In the genomic region with DNA sequence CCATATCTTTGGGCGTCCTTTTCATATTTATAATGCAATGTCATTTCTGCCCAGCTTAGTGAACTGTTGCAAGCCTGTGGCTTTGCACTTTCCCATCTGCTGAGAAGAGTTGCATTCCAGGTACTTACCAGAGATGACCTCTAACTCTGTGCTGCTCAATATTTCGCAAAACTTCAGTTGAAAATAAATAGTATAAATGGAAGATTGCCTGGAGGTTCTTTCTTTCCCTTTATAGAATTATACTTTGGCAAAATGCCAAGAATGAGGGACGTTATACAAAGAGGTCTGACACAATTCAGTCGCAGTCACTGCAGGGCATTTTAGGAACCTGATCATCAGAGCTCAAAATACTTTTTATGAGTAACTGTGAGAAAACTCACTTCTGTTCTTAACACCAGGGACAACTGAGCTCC, we compare ENCODE assay signal across 12 cellular contexts. TPM values are rescaled to one million over a fixed set of nuclear protein-coding genes. Genes with fewer than 3 reads are reported as not detected.
DNase-seq lines count a peak whose midpoint lies in the region; ATAC-seq, FAIRE-seq and TF ChIP-seq lines count a peak whose summit lies in the region.
"Had no signal": no experiment of that assay in that cellular context is flagged by ENCODE, and none has a peak within 500 bp of the region (broad histone marks: within the 10 kb centered on the region; RNA-seq: fewer than 3 reads in every experiment).

No MANE protein-coding gene starts in this region.

- POLR2A ChIA-PET in GM12878 (lab: Charles Lee): interaction anchor here (0.7 to 1.5 kb wide), 3 partner anchors 11 to 17 kb away, joined by 3 to 5 read pairs (median 4); no protein-coding TSS in a partner anchor

- no peak for TF ChIP-seq CTCF in DOHH2 (IDR thresholded peaks at IDR 0.05; ENCODE audit: low read depth, low read length, poor library complexity, severe bottlenecking)
- TF ChIP-seq CTCF in GM12878 (IDR thresholded peaks at IDR 0.05 in 2 of 3, conservative IDR thresholded peaks at IDR 0.05 in 1 of 3; ENCODE audit: control insufficient read depth in 2 of 3, extremely low read depth in 1 of 3, insufficient read depth in 1 of 3, low read depth in 3 of 3, low read length in 3 of 3): no peak
- TF ChIP-seq CTCF in Peyer's patch (IDR thresholded peaks at IDR 0.05): no peak

- no peak overlapping the region for H2BK12ac ChIP-seq in neuronal stem cell (ENCODE audit: low read length)

- no peak overlapping the region for H2AK5ac ChIP-seq in neuronal stem cell (ENCODE audit: low read depth, low read length)

- no peak overlapping the region for H4K91ac ChIP-seq in neuronal stem cell (ENCODE audit: low read depth, low read length, poor library complexity)

- H3K27me3 ChIP-seq in DOHH2 (ENCODE audit: control insufficient read depth, low read length) (peaks cover 6% of the 10 kb centered on the region), GM12878 (replicated peaks in 1 of 2; ENCODE audit: control insufficient read depth in 2 of 2, insufficient read depth in 2 of 2, low read length in 1 of 2) (no peaks in the 10 kb centered on the region), neuronal stem cell (ENCODE audit: control insufficient read depth in 3 of 3, insufficient read depth in 3 of 3, low read depth in 1 of 3, low read length in 3 of 3) (no peaks in the 10 kb centered on the region), Peyer's patch (no peaks in the 10 kb centered on the region)
- H3K27me3 ChIP-seq: ovary had no signal

- peak; percentile 5 for DNase-seq in KBM-7
- peak; percentile 49 for DNase-seq in GM12878 (ENCODE audit: low read depth, low spot score)
- DNase-seq in neuronal stem cell (ENCODE audit: low spot score): no peak
- DNase-seq in stimulated activated naive CD8-positive, alpha-beta T cell treated with anti-CD3 and anti-CD28 coated beads, Interleukin-15, amount 100 ng/mL, for 72 hours: no peak
- no peak for DNase-seq in pons (ENCODE audit: low spot score)
- no peak for DNase-seq in Peyer's patch
- DNase-seq: DND-41, NCI-H2029 treated with DMSO at 0.1 percent for 48 hours, ovary had no signal

- H3K9ac ChIP-seq in GM12878 (ENCODE audit: control insufficient read depth, insufficient read depth, low read length): no peak overlapping the region
- H3K9ac ChIP-seq in neuronal stem cell (ENCODE audit: low read depth, low read length, poor library complexity): no peak overlapping the region

- H2AFZ ChIP-seq in GM12878 (ENCODE audit: control insufficient read depth, low read depth, low read length) (no peak overlapping the region), neuronal stem cell (ENCODE audit: low read length) (no peak overlapping the region)

- no peaks in the 10 kb centered on the region for H3K79me1 ChIP-seq in neuronal stem cell (ENCODE audit: low read depth, low read length)

- H2BK120ac ChIP-seq in neuronal stem cell (ENCODE audit: low read depth, low read length): no peak overlapping the region

- H4K8ac ChIP-seq in neuronal stem cell (ENCODE audit: low read depth, low read length): no peak overlapping the region

- BruUV-seq in GM12878 (replicated peaks; lab: Mats Ljungman, UMichigan): no TSS peak

- SMC1A ChIA-PET in GM12878 (lab: Charles Lee; ENCODE audit: uncharacterized antibody, unreplicated experiment): interaction anchor here (1.1 to 3.0 kb wide), 9 partner anchors 11 to 137 kb away, joined by 3 to 19 read pairs (median 6); no protein-coding TSS in a partner anchor

- no peak overlapping the region for H3K18ac ChIP-seq in neuronal stem cell (ENCODE audit: low read length)

- FAIRE-seq in GM12878 (lab: Jason Lieb, UNC): no peak

- H3K27me3 Mint-ChIP-seq in stimulated activated naive CD8-positive, alpha-beta T cell treated with anti-CD3 and anti-CD28 coated beads, Interleukin-15, amount 100 ng/mL, for 72 hours: peaks cover 30% of the 10 kb centered on the region

- intact Hi-C loops in GM12878 (cut with micrococcal nuclease; ENCODE audit: unreplicated experiment): loop anchor here (2.0 kb wide), 1 partner anchor 32 kb away; no protein-coding TSS in a partner anchor

- no peaks in the 10 kb centered on the region for H3K79me2 ChIP-seq in DOHH2 (ENCODE audit: control insufficient read depth, low read length)
- no peaks in the 10 kb centered on the region for H3K79me2 ChIP-seq in GM12878 (ENCODE audit: control insufficient read depth, insufficient read depth, low read length)

- TF ChIP-seq RAD21 in GM12878 (IDR thresholded peaks at IDR 0.05; ENCODE audit: insufficient read depth, low read depth, low read length): no peak

- peak overlapping the region; percentile 7; the same call in 1 of the 2 replicates for H3K4me2 ChIP-seq in DOHH2 (ENCODE audit: low read length)
- peak overlapping the region; percentile 30; the same call in 1 of the 2 replicates for H3K4me2 ChIP-seq in GM12878 (ENCODE audit: control insufficient read depth, insufficient read depth)
- H3K4me2 ChIP-seq in neuronal stem cell (ENCODE audit: insufficient read depth, low read length, poor library complexity, severe bottlenecking): no peak overlapping the region

- H3K27ac Mint-ChIP-seq in stimulated activated naive CD8-positive, alpha-beta T cell treated with anti-CD3 and anti-CD28 coated beads, Interleukin-15, amount 100 ng/mL, for 72 hours: no peak overlapping the region

- H3K9me3 ChIP-seq in DOHH2 (ENCODE audit: control insufficient read depth, insufficient read depth, low read length): no peaks in the 10 kb centered on the region
- H3K9me3 ChIP-seq in GM12878 (replicated peaks; ENCODE audit: control insufficient read depth, insufficient read depth, low read length): no peaks in the 10 kb centered on the region
- H3K9me3 ChIP-seq in neuronal stem cell (replicated peaks in 1 of 2; ENCODE audit: control insufficient read depth in 2 of 2, insufficient read depth in 1 of 2, low read depth in 1 of 2, low read length in 2 of 2): no peaks in the 10 kb centered on the region
- no peaks in the 10 kb centered on the region for H3K9me3 ChIP-seq in Peyer's patch
- H3K9me3 ChIP-seq: ovary had no signal

- H4K20me1 ChIP-seq in DOHH2 (ENCODE audit: control insufficient read depth, insufficient read depth, low read depth, low read length) (no peaks in the 10 kb centered on the region), GM12878 (ENCODE audit: control insufficient read depth, insufficient read depth) (no peaks in the 10 kb centered on the region)

- H3K27ac ChIP-seq in DOHH2 (ENCODE audit: low read depth, low read length) (no peak overlapping the region), GM12878 (ENCODE audit: control insufficient read depth, insufficient read depth) (peak overlapping the region; percentile 13), neuronal stem cell (replicated peaks; ENCODE audit: low read length) (no peak overlapping the region), Peyer's patch (no peak overlapping the region)

- H3K4ac ChIP-seq in neuronal stem cell (ENCODE audit: low read length): no peak overlapping the region

- no peak for TF ChIP-seq EP300 in GM12878 (IDR thresholded peaks at IDR 0.05; ENCODE audit: borderline replicate concordance in 1 of 2, control insufficient read depth in 1 of 2, low read depth in 2 of 2, low read length in 2 of 2)

- no peaks in the 10 kb centered on the region for H3F3A ChIP-seq in DOHH2 (ENCODE audit: control insufficient read depth, insufficient read depth)

- H3K4me1 ChIP-seq in DOHH2 (ENCODE audit: control insufficient read depth, low read length) (peaks cover 12% of the 10 kb centered on the region), GM12878 (ENCODE audit: control insufficient read depth, insufficient read depth, low read length) (no peaks in the 10 kb centered on the region; the same call in 1 of the 2 replicates), neuronal stem cell (ENCODE audit: control insufficient read depth in 2 of 2, insufficient read depth in 1 of 2, low read depth in 1 of 2, low read length in 2 of 2) (no peaks in the 10 kb centered on the region), Peyer's patch (no peaks in the 10 kb centered on the region)

- RAD21 ChIA-PET in GM12878 (lab: Charles Lee; ENCODE audit: unreplicated experiment): interaction anchor here (0.9 to 2.4 kb wide), 10 partner anchors 14 to 137 kb away, joined by 3 to 9 read pairs (median 4); no protein-coding TSS in a partner anchor

- no peak overlapping the region for H3K14ac ChIP-seq in neuronal stem cell (ENCODE audit: low read length)

- WGBS in GM12878 (ENCODE audit: insufficient coverage, insufficient replicate concordance, low lambda C conversion rate, missing lambda C conversion rate): 0% methylated on average over 4 of the region's 4 CpGs
- no CpG with 5 or more reads among the region's 4 CpGs for WGBS in neuronal stem cell (ENCODE audit: extremely low coverage in 2 of 2, insufficient read length in 2 of 2, insufficient replicate concordance in 1 of 2), 2 donors

- H2BK5ac ChIP-seq in neuronal stem cell (ENCODE audit: low read length): no peak overlapping the region

- H3K9me2 ChIP-seq in DOHH2 (replicated peaks; ENCODE audit: control insufficient read depth, low read length): no peaks in the 10 kb centered on the region

- TF ChIP-seq POLR2A in GM12878 (IDR thresholded peaks at IDR 0.05; ENCODE audit: low read depth, low read length): no peak
- TF ChIP-seq POLR2A in Peyer's patch (IDR thresholded peaks at IDR 0.05): no peak

- H3K36me3 ChIP-seq in DOHH2 (ENCODE audit: control insufficient read depth, low read length): no peaks in the 10 kb centered on the region
- H3K36me3 ChIP-seq in GM12878 (ENCODE audit: control insufficient read depth in 2 of 2, insufficient read depth in 2 of 2, low read length in 1 of 2): no peaks in the 10 kb centered on the region
- H3K36me3 ChIP-seq in neuronal stem cell (replicated peaks in 1 of 2; ENCODE audit: control insufficient read depth in 2 of 2, insufficient read depth in 2 of 2, low read length in 2 of 2): no peaks in the 10 kb centered on the region
- H3K36me3 ChIP-seq in Peyer's patch: no peaks in the 10 kb centered on the region
- H3K36me3 ChIP-seq: ovary had no signal

- no peak overlapping the region for H2BK15ac ChIP-seq in neuronal stem cell (ENCODE audit: low read length)

- ATAC-seq in GM21576 (IDR thresholded peaks at IDR 0.05; ENCODE audit: unreplicated experiment) (peak; percentile 68), GM12878 (peak; percentile 83)
- no peak for ATAC-seq in stimulated activated naive CD8-positive, alpha-beta T cell treated with anti-CD3 and anti-CD28 coated beads, Interleukin-15, amount 100 ng/mL, for 72 hours
- ATAC-seq: HCT116 had no signal

- no peak overlapping the region for H3K4me3 Mint-ChIP-seq in stimulated activated naive CD8-positive, alpha-beta T cell treated with anti-CD3 and anti-CD28 coated beads, Interleukin-15, amount 100 ng/mL, for 72 hours

- in situ Hi-C loops in KBM-7 (cut with MboI; ENCODE audit: low pct_unique_long_range_greater_than_20kb, low sequenced_read_pairs) (no loop called here), GM12878 (cut with MboI) (no loop called here)

- H3K9me3 Mint-ChIP-seq in stimulated activated naive CD8-positive, alpha-beta T cell treated with anti-CD3 and anti-CD28 coated beads, Interleukin-15, amount 100 ng/mL, for 72 hours: no peaks in the 10 kb centered on the region

- H3K4me3 ChIP-seq in DOHH2 (ENCODE audit: low read length): no peak overlapping the region
- no peak overlapping the region; the same call in 1 of the 2 replicates for H3K4me3 ChIP-seq in GM12878
- no peak overlapping the region for H3K4me3 ChIP-seq in neuronal stem cell (ENCODE audit: low read length in 2 of 2)
- H3K4me3 ChIP-seq in Peyer's patch: no peak overlapping the region
- H3K4me3 ChIP-seq: ovary had no signal

- H3K23ac ChIP-seq in neuronal stem cell (ENCODE audit: low read depth, low read length, poor library complexity): no peak overlapping the region

- CTCF ChIA-PET in GM12878 (lab: Yijun Ruan, JAX): interaction anchor here (0.9 to 1.7 kb wide), 3 partner anchors 9 to 136 kb away, joined by 3 to 6 read pairs (median 4); no protein-coding TSS in a partner anchor

- H3K4me1 Mint-ChIP-seq in stimulated activated naive CD8-positive, alpha-beta T cell treated with anti-CD3 and anti-CD28 coated beads, Interleukin-15, amount 100 ng/mL, for 72 hours: no peaks in the 10 kb centered on the region

RNA-seq across cellular contexts. Expression of gene VLDLR, which starts 18.9 kb away (rescaled TPM):
- 37.0 and 43.4 TPM in 2 replicates for total RNA-seq in GM12878 (2013; cell fraction: nucleolus; rRNA removed)
- total RNA-seq in GM12878 (2014; rRNA removed): 0.17 and 0.38 TPM in 2 replicates
- 0.28 and 0.54 TPM in 2 replicates for total RNA-seq in GM12878 (2014; rRNA removed; fragmentation: Illumina TruSeq; extraction: Trizol)
- 0.92 and 1.5 TPM in 2 replicates for total RNA-seq in GM12878 (2021)
- polyA plus RNA-seq in GM12878 (2011; ENCODE audit: low read depth): 2.9 TPM
- 5.8 and 5.9 TPM in 2 replicates for polyA plus RNA-seq in GM12878 (2011; rRNA removed)
- polyA plus RNA-seq in GM12878 (2011; cell fraction: cytosol; rRNA removed): 2.2 and 4.1 TPM in 2 replicates
- 7.7 and 12.0 TPM in 2 replicates for polyA plus RNA-seq in GM12878 (2011; cell fraction: nucleus; rRNA removed)
- 2.2 and 5.9 TPM in 2 replicates for polyA plus RNA-seq in GM12878 (2012)
- 0.44 and 0.60 TPM in 2 replicates for polyA plus RNA-seq in GM12878 (2014; fragmentation: Illumina TruSeq; extraction: Trizol)
- under 1 TPM; 0.14 to 0.29 TPM for polyA plus RNA-seq in GM12878 (2014; fragmentation: Nextera tagmentation; extraction: Ambion mirVana)
- polyA plus RNA-seq in GM12878 (2014; rRNA removed): 0.23 and 1.3 TPM in 2 replicates
- under 1 TPM; 0.37 to 0.72 TPM for polyA plus RNA-seq in GM12878 (2016; fragmentation: Nextera tagmentation; extraction: Ambion mirVana)
- polyA minus RNA-seq in GM12878 (2011; rRNA and poly(A)+ RNA removed): 7.2 and 10.0 TPM in 2 replicates
- polyA minus RNA-seq in GM12878 (2011; cell fraction: cytosol; rRNA and poly(A)+ RNA removed): 1.9 and 2.5 TPM in 2 replicates
- polyA minus RNA-seq in GM12878 (2011; cell fraction: nucleus; rRNA and poly(A)+ RNA removed): 3.8 and 6.0 TPM in 2 replicates
- 3.6 TPM for polyA plus RNA-seq in neuronal stem cell (2013, experiment 1 of 2)
- 3.6 TPM for polyA plus RNA-seq in neuronal stem cell (2013, experiment 2 of 2)
- total RNA-seq in Peyer's patch: 1 to 10 TPM in 1 of 4 donors, under 1 TPM in 1, not detected in 2; 0.85 to 2.5 TPM

Comparison
In these comparisons a context has a peak if more than half of its experiments do, and no peak if none do; other contexts are left out.
1. DNase-seq: peak in KBM-7 (single experiment) and GM12878 (single experiment); none in neuronal stem cell (single experiment), stimulated activated naive CD8-positive, alpha-beta T cell treated with anti-CD3 and anti-CD28 coated beads, Interleukin-15, amount 100 ng/mL, for 72 hours (0 of 2), pons (single experiment) and Peyer's patch (0 of 3).